ENCODE assay signal across 18 cellular contexts in the genomic region with DNA sequence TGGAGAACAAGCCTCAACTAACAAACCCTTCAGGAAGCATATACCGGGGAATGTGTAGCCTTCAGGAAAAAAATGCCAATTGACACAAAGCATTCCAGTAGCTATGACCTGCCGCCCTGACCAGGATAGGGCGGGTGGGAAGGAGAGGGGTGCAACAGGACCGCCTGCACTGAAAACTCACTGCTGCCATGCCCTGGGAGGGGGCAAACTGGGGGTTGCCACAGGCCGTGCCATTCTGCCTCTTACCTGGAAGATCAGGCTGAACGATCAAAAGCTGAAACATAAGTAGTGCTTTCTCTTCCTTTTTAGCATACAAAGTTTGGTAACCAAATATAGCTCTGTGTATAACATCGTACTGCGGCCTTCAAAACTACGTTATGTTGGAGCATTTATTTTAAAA. TPM values are rescaled to one million over a fixed set of nuclear protein-coding genes. Genes with fewer than 3 reads are reported as not detected.
A peak's percentile ranks its signal among the peaks of the same experiment; 100 is the strongest.
DNase-seq lines count a peak whose midpoint lies in the region; ATAC-seq and TF ChIP-seq lines count a peak whose summit lies in the region.
"Had no signal": no experiment of that assay in that cellular context is flagged by ENCODE, and none has a peak within 500 bp of the region (broad histone marks: within the 10 kb centered on the region; RNA-seq: fewer than 3 reads in every experiment).

No MANE protein-coding gene starts in this region.

- H3K9me3 Mint-ChIP-seq in osteocyte (ENCODE audit: unreplicated experiment) = no peaks in the 10 kb centered on the region
- H3K9me3 Mint-ChIP-seq: CD4-positive, alpha-beta memory T cell; HFFc6 had no signal

- no peaks in the 10 kb centered on the region for H3K36me3 ChIP-seq in right atrium auricular region
- H3K36me3 ChIP-seq: HAP-1 had no signal

- no peak overlapping the region for H3K4me3 ChIP-seq in right atrium auricular region
- H3K4me3 ChIP-seq: HAP-1 had no signal

- no peak overlapping the region for H3K4me3 Mint-ChIP-seq in osteocyte (ENCODE audit: unreplicated experiment)
- H3K4me3 Mint-ChIP-seq: CD4-positive, alpha-beta memory T cell; HFFc6 had no signal

- TF ChIP-seq CTCF in right atrium auricular region (IDR thresholded peaks at IDR 0.05) (no peak), osteocyte (IDR thresholded peaks at IDR 0.05) (no peak)

- H3K27ac ChIP-seq in right atrium auricular region = no peak overlapping the region

- no peaks in the 10 kb centered on the region for H3K4me1 Mint-ChIP-seq in osteocyte (ENCODE audit: unreplicated experiment)
- H3K4me1 Mint-ChIP-seq: CD4-positive, alpha-beta memory T cell had no signal

- no peaks in the 10 kb centered on the region for H3K36me3 Mint-ChIP-seq in osteocyte (ENCODE audit: unreplicated experiment)
- H3K36me3 Mint-ChIP-seq: CD4-positive, alpha-beta memory T cell had no signal

- DNase-seq in right atrium auricular region (ENCODE audit: low spot score) = peak; percentile 40
- no peak for DNase-seq in left cardiac atrium
- peak; percentile 15 for DNase-seq in left lobe of liver (ENCODE audit: low spot score)
- peak; percentile 70 for DNase-seq in osteocyte (ENCODE audit: extremely low spot score, unreplicated experiment)
- DNase-seq in T-helper 2 cell = no peak
- DNase-seq: C1 segment of cervical spinal cord; Calu3; CD4-positive, alpha-beta memory T cell; COR-L47; DMS53; DMS79 treated with DMSO at 0.1 percent for 48 hours; GF-D8; GOT3; HFFc6 had no signal

- H3K4me1 ChIP-seq in right atrium auricular region = no peaks in the 10 kb centered on the region
- H3K4me1 ChIP-seq: HAP-1 had no signal

- no peak overlapping the region for H3K27ac Mint-ChIP-seq in osteocyte (ENCODE audit: unreplicated experiment)
- H3K27ac Mint-ChIP-seq: HFFc6 had no signal

- H3K9me3 ChIP-seq in right atrium auricular region = no peaks in the 10 kb centered on the region
- H3K9me3 ChIP-seq: HAP-1 had no signal

- intact Hi-C loops in left cardiac atrium (cut with DNase I) = no loop called here

- H3K27me3 Mint-ChIP-seq in osteocyte (ENCODE audit: unreplicated experiment) = peaks cover 68% of the 10 kb centered on the region

- no peaks in the 10 kb centered on the region for H3K27me3 ChIP-seq in right atrium auricular region

- ATAC-seq in left cardiac atrium (no peak), left lobe of liver (no peak), GM18861 (IDR thresholded peaks at IDR 0.05; ENCODE audit: unreplicated experiment) (no peak)

RNA-seq across cellular contexts. Expression of a gene that starts 21.7 kb away (rescaled TPM):
- total RNA-seq in right atrium auricular region = not detected
- total RNA-seq in left cardiac atrium = not detected
- total RNA-seq in left lobe of liver = not detected
- total RNA-seq in osteocyte = not detected in 2 replicates
- total RNA-seq: A172; A673; Calu3; CD4-positive, alpha-beta memory T cell; HFFc6 had no signal

Comparison
In these comparisons a context has a peak if more than half of its experiments do, and no peak if none do; other contexts are left out.
1. DNase-seq: peak in right atrium auricular region (single experiment), left lobe of liver (single experiment) and osteocyte (single experiment); none in left cardiac atrium (single experiment) and T-helper 2 cell (0 of 5).